In the genomic region with DNA sequence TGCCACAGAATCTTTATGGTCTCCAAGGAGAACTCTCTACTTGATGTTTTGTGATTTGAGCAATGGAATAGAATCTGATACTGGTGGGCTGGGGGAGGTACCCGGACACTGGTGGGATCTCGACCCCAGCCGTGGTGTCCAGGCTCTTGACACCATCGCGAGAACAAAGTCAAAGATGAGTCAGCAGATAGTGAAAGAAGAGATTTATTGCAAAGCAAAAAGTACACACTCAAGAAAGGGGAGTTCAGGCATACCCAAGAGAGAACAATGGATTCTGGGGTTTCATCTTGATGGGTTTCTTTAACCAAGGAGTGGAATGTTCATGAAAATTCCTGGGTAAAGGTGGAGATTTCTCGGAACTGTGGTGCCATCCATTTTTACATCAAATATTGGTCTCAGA, we compare ENCODE assay signal across 8 cellular contexts. TPM values are rescaled to one million over a fixed set of nuclear protein-coding genes. Genes with fewer than 3 reads are reported as not detected.
DNase-seq lines count a peak whose midpoint lies in the region; ATAC-seq, FAIRE-seq and TF ChIP-seq lines count a peak whose summit lies in the region.
"Not testable (repeated sequence)": the region's sequence is repeated elsewhere in the genome, so short reads cannot be mapped to it uniquely, and the experiment has no call there.

No MANE protein-coding gene starts in this region.

- H3K27me3 Mint-ChIP-seq in CD4-positive, alpha-beta T cell; WTC11 (ENCODE audit: low read depth); astrocyte (ENCODE audit: low read depth, unreplicated experiment); natural killer cell treated with Interleukin-12 subunit alpha and Interleukin-12 subunit beta and Interleukin-15 and Interleukin-18, amount 100 ng/mL, for 72 hours; stimulated activated naive B cell treated with anti-CD40 and anti-IgM and Interleukin-4, amounts not matched to agents 10 μg/mL and 1 μg/mL and 100 μg/mL, for 72 hours: not testable (repeated sequence)
- H3K27me3 Mint-ChIP-seq in HFFc6 (ENCODE audit: insufficient read depth) (peaks cover 39% of the 10 kb centered on the region), glutamatergic neuron (ENCODE audit: unreplicated experiment) (peaks cover 14% of the 10 kb centered on the region)
- H3K27me3 Mint-ChIP-seq in activated T-helper 1 cell treated with anti-CD3 and anti-CD28 coated beads, Interleukin-12 subunit alpha, Interleukin-12 subunit beta, Interleukin-2, Interleukin-4 antibody, amounts not matched to agents 30 ng/mL and 10 ng/mL and 1 ng/mL, durations not matched to agents 14 hours and 24 hours and 36 hours (ENCODE audit: insufficient read depth), result peaks cover 37% of the 10 kb centered on the region

- H3K4me1 Mint-ChIP-seq in CD4-positive, alpha-beta T cell (ENCODE audit: low read depth), result peaks cover 49% of the 10 kb centered on the region
- H3K4me1 Mint-ChIP-seq in HFFc6 (ENCODE audit: low read depth) (peaks cover 41% of the 10 kb centered on the region), WTC11 (peaks cover 23% of the 10 kb centered on the region), glutamatergic neuron (ENCODE audit: low read depth, unreplicated experiment) (peaks cover 18% of the 10 kb centered on the region)
- H3K4me1 Mint-ChIP-seq in activated T-helper 1 cell treated with anti-CD3 and anti-CD28 coated beads, Interleukin-12 subunit alpha, Interleukin-12 subunit beta, Interleukin-2, Interleukin-4 antibody, amounts not matched to agents 30 ng/mL and 10 ng/mL and 1 ng/mL, durations not matched to agents 14 hours and 24 hours and 36 hours (ENCODE audit: low read depth), result peaks cover 39% of the 10 kb centered on the region
- H3K4me1 Mint-ChIP-seq in astrocyte (ENCODE audit: low read depth, unreplicated experiment), result not testable (repeated sequence)
- H3K4me1 Mint-ChIP-seq in natural killer cell treated with Interleukin-12 subunit alpha and Interleukin-12 subunit beta and Interleukin-15 and Interleukin-18, amount 100 ng/mL, for 72 hours (ENCODE audit: low read depth in 2 of 2), result peaks cover 30 to 40% of the 10 kb centered on the region in 2 donors
- H3K4me1 Mint-ChIP-seq in stimulated activated naive B cell treated with anti-CD40 and anti-IgM and Interleukin-4, amounts not matched to agents 10 μg/mL and 1 μg/mL and 100 μg/mL, for 72 hours, result peaks cover 26 to 29% of the 10 kb centered on the region in 2 donors

- not testable (repeated sequence) for H4K20me1 ChIP-seq in astrocyte (ENCODE audit: insufficient read depth, low read length)

- intact Hi-C loops in CD4-positive, alpha-beta T cell (cut with DNase I, micrococcal nuclease); activated T-helper 1 cell treated with anti-CD3 and anti-CD28 coated beads, Interleukin-12 subunit alpha, Interleukin-12 subunit beta, Interleukin-2, Interleukin-4 antibody, amounts not matched to agents 30 ng/mL and 10 ng/mL and 1 ng/mL, durations not matched to agents 14 hours and 24 hours and 36 hours (cut with micrococcal nuclease): not testable (repeated sequence)

- not testable (repeated sequence) for H3K4me1 ChIP-seq in astrocyte (ENCODE audit: insufficient read depth, low read length)

- POLR2A ChIA-PET in CD4-positive, alpha-beta T cell (lab: Charles Lee); WTC11 (lab: Charles Lee): not testable (repeated sequence)

- peak overlapping the region; percentile 99 for H3K27ac Mint-ChIP-seq in CD4-positive, alpha-beta T cell
- H3K27ac Mint-ChIP-seq in HFFc6, result not testable (repeated sequence)
- H3K27ac Mint-ChIP-seq in WTC11 (peak overlapping the region; percentile 82), astrocyte (ENCODE audit: unreplicated experiment) (peak overlapping the region; percentile 56), glutamatergic neuron (ENCODE audit: unreplicated experiment) (peak overlapping the region; percentile 100)
- H3K27ac Mint-ChIP-seq in activated T-helper 1 cell treated with anti-CD3 and anti-CD28 coated beads, Interleukin-12 subunit alpha, Interleukin-12 subunit beta, Interleukin-2, Interleukin-4 antibody, amounts not matched to agents 30 ng/mL and 10 ng/mL and 1 ng/mL, durations not matched to agents 14 hours and 24 hours and 36 hours, result peak overlapping the region; percentile 47
- H3K27ac Mint-ChIP-seq in natural killer cell treated with Interleukin-12 subunit alpha and Interleukin-12 subunit beta and Interleukin-15 and Interleukin-18, amount 100 ng/mL, for 72 hours, result peak overlapping the region in 1 of 2 donors; percentile 95
- H3K27ac Mint-ChIP-seq in stimulated activated naive B cell treated with anti-CD40 and anti-IgM and Interleukin-4, amounts not matched to agents 10 μg/mL and 1 μg/mL and 100 μg/mL, for 72 hours, result peak overlapping the region; percentile 77

- peak overlapping the region; percentile 43 for H3K4me3 Mint-ChIP-seq in CD4-positive, alpha-beta T cell
- H3K4me3 Mint-ChIP-seq in HFFc6 (peak overlapping the region; percentile 49), WTC11 (peak overlapping the region; percentile 32; the same call in 1 of the 2 replicates), astrocyte (ENCODE audit: unreplicated experiment) (peak overlapping the region; percentile 50), glutamatergic neuron (ENCODE audit: unreplicated experiment) (peak overlapping the region; percentile 35)
- peak overlapping the region; percentile 40 for H3K4me3 Mint-ChIP-seq in activated T-helper 1 cell treated with anti-CD3 and anti-CD28 coated beads, Interleukin-12 subunit alpha, Interleukin-12 subunit beta, Interleukin-2, Interleukin-4 antibody, amounts not matched to agents 30 ng/mL and 10 ng/mL and 1 ng/mL, durations not matched to agents 14 hours and 24 hours and 36 hours
- peak overlapping the region; percentile 33 for H3K4me3 Mint-ChIP-seq in natural killer cell treated with Interleukin-12 subunit alpha and Interleukin-12 subunit beta and Interleukin-15 and Interleukin-18, amount 100 ng/mL, for 72 hours
- peak overlapping the region in 1 of 2 donors; percentile 65 for H3K4me3 Mint-ChIP-seq in stimulated activated naive B cell treated with anti-CD40 and anti-IgM and Interleukin-4, amounts not matched to agents 10 μg/mL and 1 μg/mL and 100 μg/mL, for 72 hours

- peaks cover 12% of the 10 kb centered on the region for H3K36me3 Mint-ChIP-seq in CD4-positive, alpha-beta T cell (ENCODE audit: low read depth)
- not testable (repeated sequence) for H3K36me3 Mint-ChIP-seq in HFFc6 (ENCODE audit: low read depth); WTC11; activated T-helper 1 cell treated with anti-CD3 and anti-CD28 coated beads, Interleukin-12 subunit alpha, Interleukin-12 subunit beta, Interleukin-2, Interleukin-4 antibody, amounts not matched to agents 30 ng/mL and 10 ng/mL and 1 ng/mL, durations not matched to agents 14 hours and 24 hours and 36 hours (ENCODE audit: low read depth); astrocyte (ENCODE audit: low read depth, unreplicated experiment); glutamatergic neuron (ENCODE audit: unreplicated experiment); natural killer cell treated with Interleukin-12 subunit alpha and Interleukin-12 subunit beta and Interleukin-15 and Interleukin-18, amount 100 ng/mL, for 72 hours
- H3K36me3 Mint-ChIP-seq in stimulated activated naive B cell treated with anti-CD40 and anti-IgM and Interleukin-4, amounts not matched to agents 10 μg/mL and 1 μg/mL and 100 μg/mL, for 72 hours, result peaks cover 4 to 22% of the 10 kb centered on the region in 2 donors

- H3K9me3 Mint-ChIP-seq in CD4-positive, alpha-beta T cell; HFFc6; WTC11; activated T-helper 1 cell treated with anti-CD3 and anti-CD28 coated beads, Interleukin-12 subunit alpha, Interleukin-12 subunit beta, Interleukin-2, Interleukin-4 antibody, amounts not matched to agents 30 ng/mL and 10 ng/mL and 1 ng/mL, durations not matched to agents 14 hours and 24 hours and 36 hours; astrocyte (ENCODE audit: unreplicated experiment); natural killer cell treated with Interleukin-12 subunit alpha and Interleukin-12 subunit beta and Interleukin-15 and Interleukin-18, amount 100 ng/mL, for 72 hours; stimulated activated naive B cell treated with anti-CD40 and anti-IgM and Interleukin-4, amounts not matched to agents 10 μg/mL and 1 μg/mL and 100 μg/mL, for 72 hours: not testable (repeated sequence)
- peaks cover 24% of the 10 kb centered on the region for H3K9me3 Mint-ChIP-seq in glutamatergic neuron (ENCODE audit: unreplicated experiment)

- H2AFZ ChIP-seq in astrocyte (ENCODE audit: low read depth, low read length), result not testable (repeated sequence)

- not testable (repeated sequence) for H3K9me3 ChIP-seq in CD4-positive, alpha-beta T cell (ENCODE audit: control insufficient read depth, low read length); astrocyte (ENCODE audit: insufficient read depth, low read depth, low read length)

- H3K4me3 ChIP-seq in astrocyte (ENCODE audit: insufficient read depth, low read depth, low read length), result not testable (repeated sequence)

- DNase-seq in CD4-positive, alpha-beta T cell; HFFc6; WTC11 (ENCODE audit: low spot score); activated T-helper 1 cell treated with anti-CD3 and anti-CD28 coated beads, Interleukin-12 subunit alpha, Interleukin-12 subunit beta, Interleukin-2, Interleukin-4 antibody, amounts not matched to agents 30 ng/mL and 10 ng/mL and 1 ng/mL, durations not matched to agents 14 hours and 24 hours and 36 hours (ENCODE audit: low spot score); astrocyte (ENCODE audit: low read depth); glutamatergic neuron; natural killer cell treated with Interleukin-12 subunit alpha and Interleukin-12 subunit beta and Interleukin-15 and Interleukin-18, amount 100 ng/mL, for 72 hours (ENCODE audit: low spot score); stimulated activated naive B cell treated with anti-CD40 and anti-IgM and Interleukin-4, amounts not matched to agents 10 μg/mL and 1 μg/mL and 100 μg/mL, for 72 hours: not testable (repeated sequence)

- H3K27me3 ChIP-seq in CD4-positive, alpha-beta T cell (ENCODE audit: control insufficient read depth, insufficient read depth, low read length); astrocyte (ENCODE audit: insufficient read depth, low read length): not testable (repeated sequence)

- H3K79me2 ChIP-seq in astrocyte (ENCODE audit: insufficient read depth, low read length), result not testable (repeated sequence)

- CTCF ChIA-PET in CD4-positive, alpha-beta T cell (lab: Charles Lee); WTC11 (lab: Charles Lee): not testable (repeated sequence)

- H3K36me3 ChIP-seq in astrocyte (ENCODE audit: insufficient read depth, low read length), result not testable (repeated sequence)

- H3K27ac ChIP-seq in CD4-positive, alpha-beta T cell (ENCODE audit: low read depth, low read length); astrocyte (ENCODE audit: low read depth, low read length): not testable (repeated sequence)

- FAIRE-seq in astrocyte (lab: Jason Lieb, UNC), result not testable (repeated sequence)

- not testable (repeated sequence) for H3K4me2 ChIP-seq in astrocyte (ENCODE audit: low read length)

- TF ChIP-seq CTCF in CD4-positive, alpha-beta T cell (IDR thresholded peaks at IDR 0.05); HFFc6 (IDR thresholded peaks at IDR 0.05); WTC11 (IDR thresholded peaks at IDR 0.05); astrocyte (IDR thresholded peaks at IDR 0.05; ENCODE audit: insufficient read depth, low read depth, low read length); glutamatergic neuron (IDR thresholded peaks at IDR 0.05; ENCODE audit: partially characterized antibody, unreplicated experiment): not testable (repeated sequence)

- not testable (repeated sequence) for ATAC-seq in CD4-positive, alpha-beta T cell (ENCODE audit: poor library complexity); WTC11; natural killer cell treated with Interleukin-12 subunit alpha and Interleukin-12 subunit beta and Interleukin-15 and Interleukin-18, amount 100 ng/mL, for 72 hours; stimulated activated naive B cell treated with anti-CD40 and anti-IgM and Interleukin-4, amounts not matched to agents 10 μg/mL and 1 μg/mL and 100 μg/mL, for 72 hours (replicated peaks)

- H3K9ac ChIP-seq in astrocyte (ENCODE audit: low read length), result not testable (repeated sequence)

RNA-seq across cellular contexts. Expression of gene RNU1-2, which starts 1.4 kb away (rescaled TPM):
- 1,000 to 10,000 TPM; 4,982 to 5,937 TPM for total RNA-seq in CD4-positive, alpha-beta T cell
- 1,000 to 10,000 TPM; 1,191 to 2,394 (median 1,819) TPM for total RNA-seq in HFFc6 (2021; fragmentation: NEBNext Ultra II Directional; extraction: Animal tissue kit (Norgen Biotek cat#: 25700))
- total RNA-seq in WTC11 (2021) (1,028 to 1,267 TPM (median 1,197 TPM) in 3 replicates), astrocyte (1,356 and 1,553 TPM in 2 replicates), glutamatergic neuron (ENCODE audit: unreplicated experiment) (3,598 TPM)
- 2,178 and 3,041 TPM in 2 replicates for total RNA-seq in activated T-helper 1 cell treated with anti-CD3 and anti-CD28 coated beads, Interleukin-12 subunit alpha, Interleukin-12 subunit beta, Interleukin-2, Interleukin-4 antibody, amounts not matched to agents 30 ng/mL and 10 ng/mL and 1 ng/mL, durations not matched to agents 14 hours and 24 hours and 36 hours
- total RNA-seq in natural killer cell treated with Interleukin-12 subunit alpha and Interleukin-12 subunit beta and Interleukin-15 and Interleukin-18, amount 100 ng/mL, for 72 hours, result 1,000 to 10,000 TPM; 1,591 to 3,879 TPM

RNA-seq across cellular contexts. Expression of gene CROCC, which starts 27.4 kb away (rescaled TPM):
- 10 to 100 TPM; 47.4 to 49.7 TPM for total RNA-seq in CD4-positive, alpha-beta T cell
- 10 to 100 TPM; 10.3 to 14.6 (median 12.5) TPM for total RNA-seq in HFFc6 (2021; fragmentation: NEBNext Ultra II Directional; extraction: Animal tissue kit (Norgen Biotek cat#: 25700))
- total RNA-seq in WTC11 (2021) (73.8 to 75.6 TPM (median 73.9 TPM) in 3 replicates), astrocyte (12.1 and 15.9 TPM in 2 replicates), glutamatergic neuron (ENCODE audit: unreplicated experiment) (50.9 TPM)
- 22.1 and 22.6 TPM in 2 replicates for total RNA-seq in activated T-helper 1 cell treated with anti-CD3 and anti-CD28 coated beads, Interleukin-12 subunit alpha, Interleukin-12 subunit beta, Interleukin-2, Interleukin-4 antibody, amounts not matched to agents 30 ng/mL and 10 ng/mL and 1 ng/mL, durations not matched to agents 14 hours and 24 hours and 36 hours
- total RNA-seq in natural killer cell treated with Interleukin-12 subunit alpha and Interleukin-12 subunit beta and Interleukin-15 and Interleukin-18, amount 100 ng/mL, for 72 hours, result 10 to 100 TPM; 21.0 to 29.3 TPM
